In genomic region chr1:205793959-205794730, GRCh38 we compare ENCODE assay signal across 20 cellular contexts. TPM values are rescaled to one million over a fixed set of nuclear protein-coding genes. Genes with fewer than 3 reads are reported as not detected.
DNase-seq lines count a peak whose midpoint lies in the region; ATAC-seq lines count a peak whose summit lies in the region.
"Had no signal": no experiment of that assay in that cellular context is flagged by ENCODE, and none has a peak within 500 bp of the region (broad histone marks: within the 10 kb centered on the region; RNA-seq: fewer than 3 reads in every experiment).

No MANE protein-coding gene starts in this region.

- ATAC-seq in GM19324 (IDR thresholded peaks at IDR 0.05; ENCODE audit: low FRiP score, unreplicated experiment) (peak; percentile 63), HG02763 (IDR thresholded peaks at IDR 0.05; ENCODE audit: unreplicated experiment) (peak; percentile 60), HG03378 (IDR thresholded peaks at IDR 0.05; ENCODE audit: unreplicated experiment) (no peak)
- ATAC-seq: heart left ventricle, Right ventricle myocardium inferior, sciatic nerve had no signal

- peaks cover 28% of the 10 kb centered on the region for H3K4me1 Mint-ChIP-seq in activated T-helper 2 cell treated with anti-CD3 and anti-CD28 coated beads, Interferon-gamma antibody, Interleukin-2, Interleukin-4, amounts not matched to agents 10 μg/mL and 5 μg/mL and 100 μg/mL, durations not matched to agents 14 hours and 24 hours and 36 hours (ENCODE audit: low read depth)

- no peak overlapping the region for H3K4me3 Mint-ChIP-seq in activated T-helper 2 cell treated with anti-CD3 and anti-CD28 coated beads, Interferon-gamma antibody, Interleukin-2, Interleukin-4, amounts not matched to agents 10 μg/mL and 5 μg/mL and 100 μg/mL, durations not matched to agents 14 hours and 24 hours and 36 hours (ENCODE audit: low read depth)
- H3K4me3 Mint-ChIP-seq: activated naive CD8-positive, alpha-beta T cell treated with anti-CD3 and anti-CD28 coated beads, Interleukin-2, amount 10 ng/mL, durations not matched to agents 7 days and 5 days; activated T-helper 1 cell treated with anti-CD3 and anti-CD28 coated beads, Interleukin-12 subunit alpha, Interleukin-12 subunit beta, Interleukin-2, Interleukin-4 antibody, amounts not matched to agents 30 ng/mL and 10 ng/mL and 1 ng/mL, durations not matched to agents 14 hours and 24 hours and 36 hours; brain; nephron had no signal

- H3K27ac Mint-ChIP-seq in activated T-helper 2 cell treated with anti-CD3 and anti-CD28 coated beads, Interferon-gamma antibody, Interleukin-2, Interleukin-4, amounts not matched to agents 10 μg/mL and 5 μg/mL and 100 μg/mL, durations not matched to agents 14 hours and 24 hours and 36 hours: peak overlapping the region; percentile 72
- H3K27ac Mint-ChIP-seq: activated naive CD8-positive, alpha-beta T cell treated with anti-CD3 and anti-CD28 coated beads, Interleukin-2, amount 10 ng/mL, durations not matched to agents 7 days and 5 days; activated T-helper 1 cell treated with anti-CD3 and anti-CD28 coated beads, Interleukin-12 subunit alpha, Interleukin-12 subunit beta, Interleukin-2, Interleukin-4 antibody, amounts not matched to agents 30 ng/mL and 10 ng/mL and 1 ng/mL, durations not matched to agents 14 hours and 24 hours and 36 hours; nephron had no signal

- DNase-seq in CD1c-positive myeloid dendritic cell (ENCODE audit: extremely low spot score): peak; percentile 21
- no peak for DNase-seq in activated T-helper 2 cell treated with anti-CD3 and anti-CD28 coated beads, Interferon-gamma antibody, Interleukin-2, Interleukin-4, amounts not matched to agents 10 μg/mL and 5 μg/mL and 100 μg/mL, durations not matched to agents 14 hours and 24 hours and 36 hours (ENCODE audit: low spot score)
- no peak for DNase-seq in anterior cingulate cortex (lab: John Stamatoyannopoulos, UW)
- DNase-seq in NCI-H510A treated with DMSO at 0.1 percent for 48 hours (lab: John Stamatoyannopoulos, UW): no peak
- DNase-seq in T1000 (lab: John Stamatoyannopoulos, UW): no peak
- DNase-seq: activated naive CD8-positive, alpha-beta T cell treated with anti-CD3 and anti-CD28 coated beads, Interleukin-2, amount 10 ng/mL, durations not matched to agents 7 days and 5 days; colonic mucosa; DMS79 treated with DMSO at 0.1 percent for 48 hours; heart left ventricle; Kasumi-1; NCI-H2107; pancreas had no signal

- no peaks in the 10 kb centered on the region for H3K9me3 Mint-ChIP-seq in activated T-helper 2 cell treated with anti-CD3 and anti-CD28 coated beads, Interferon-gamma antibody, Interleukin-2, Interleukin-4, amounts not matched to agents 10 μg/mL and 5 μg/mL and 100 μg/mL, durations not matched to agents 14 hours and 24 hours and 36 hours
- H3K9me3 Mint-ChIP-seq: activated naive CD8-positive, alpha-beta T cell treated with anti-CD3 and anti-CD28 coated beads, Interleukin-2, amount 10 ng/mL, durations not matched to agents 7 days and 5 days; activated T-helper 1 cell treated with anti-CD3 and anti-CD28 coated beads, Interleukin-12 subunit alpha, Interleukin-12 subunit beta, Interleukin-2, Interleukin-4 antibody, amounts not matched to agents 30 ng/mL and 10 ng/mL and 1 ng/mL, durations not matched to agents 14 hours and 24 hours and 36 hours; brain; nephron had no signal

- no peaks in the 10 kb centered on the region for H3K27me3 Mint-ChIP-seq in activated T-helper 2 cell treated with anti-CD3 and anti-CD28 coated beads, Interferon-gamma antibody, Interleukin-2, Interleukin-4, amounts not matched to agents 10 μg/mL and 5 μg/mL and 100 μg/mL, durations not matched to agents 14 hours and 24 hours and 36 hours (ENCODE audit: low read depth)
- H3K27me3 Mint-ChIP-seq: activated naive CD8-positive, alpha-beta T cell treated with anti-CD3 and anti-CD28 coated beads, Interleukin-2, amount 10 ng/mL, durations not matched to agents 7 days and 5 days; brain had no signal

- intact Hi-C loops in activated T-helper 2 cell treated with anti-CD3 and anti-CD28 coated beads, Interferon-gamma antibody, Interleukin-2, Interleukin-4, amounts not matched to agents 10 μg/mL and 5 μg/mL and 100 μg/mL, durations not matched to agents 14 hours and 24 hours and 36 hours (cut with micrococcal nuclease): loop anchor here (5.0 kb wide), 2 partner anchors 123 to 313 kb away; no protein-coding TSS in a partner anchor

- peaks cover 84% of the 10 kb centered on the region for H3K36me3 Mint-ChIP-seq in activated T-helper 2 cell treated with anti-CD3 and anti-CD28 coated beads, Interferon-gamma antibody, Interleukin-2, Interleukin-4, amounts not matched to agents 10 μg/mL and 5 μg/mL and 100 μg/mL, durations not matched to agents 14 hours and 24 hours and 36 hours (ENCODE audit: low read depth)

RNA-seq across cellular contexts. Expression of gene SLC41A1, which starts 18.9 kb away (rescaled TPM):
- total RNA-seq in activated T-helper 2 cell treated with anti-CD3 and anti-CD28 coated beads, Interferon-gamma antibody, Interleukin-2, Interleukin-4, amounts not matched to agents 10 μg/mL and 5 μg/mL and 100 μg/mL, durations not matched to agents 14 hours and 24 hours and 36 hours: 46.9 and 48.5 TPM in 2 replicates

RNA-seq across cellular contexts. Expression of gene RAB29, which starts 18.9 kb away (rescaled TPM):
- 26.2 and 26.7 TPM in 2 replicates for total RNA-seq in activated T-helper 2 cell treated with anti-CD3 and anti-CD28 coated beads, Interferon-gamma antibody, Interleukin-2, Interleukin-4, amounts not matched to agents 10 μg/mL and 5 μg/mL and 100 μg/mL, durations not matched to agents 14 hours and 24 hours and 36 hours

RNA-seq across cellular contexts. Expression of gene NUCKS1, which starts 44.2 kb away (rescaled TPM):
- total RNA-seq in activated T-helper 2 cell treated with anti-CD3 and anti-CD28 coated beads, Interferon-gamma antibody, Interleukin-2, Interleukin-4, amounts not matched to agents 10 μg/mL and 5 μg/mL and 100 μg/mL, durations not matched to agents 14 hours and 24 hours and 36 hours: 176 and 180 TPM in 2 replicates

RNA-seq across cellular contexts. Expression of gene PM20D1, which starts 55.8 kb away (rescaled TPM):
- total RNA-seq in activated T-helper 2 cell treated with anti-CD3 and anti-CD28 coated beads, Interferon-gamma antibody, Interleukin-2, Interleukin-4, amounts not matched to agents 10 μg/mL and 5 μg/mL and 100 μg/mL, durations not matched to agents 14 hours and 24 hours and 36 hours: 0.57 and 0.78 TPM in 2 replicates
